ENCODE assay signal across 1 cellular context in genomic region chr6:10720229-10720959, GRCh38.
TF ChIP-seq lines count a peak whose summit lies in the region.

No MANE protein-coding gene starts in this region.

TF ChIP-seq in HepG2, 621 proteins besides CTCF, POLR2A, EP300 and RAD21 (continued from another document and continues in another):
- TF ChIP-seq ZNF513 (CRISPR knock-in tag; conservative IDR thresholded peaks at IDR 0.05) (0 out of 2 replicates have a peak, but pooled peaks have one; percentile 35), RERE (CRISPR knock-in tag; IDR thresholded peaks at IDR 0.05; ENCODE audit: low read depth) (no peak), ZNF737 (CRISPR knock-in tag; IDR thresholded peaks at IDR 0.05; ENCODE audit: borderline replicate concordance) (0 out of 2 replicates have a peak, but pooled peaks have one; percentile 49), HDAC2 (CRISPR knock-in tag; IDR thresholded peaks at IDR 0.05) (no peak; the same call in none of the 2 replicates), CENPX (CRISPR knock-in tag; IDR thresholded peaks at IDR 0.05) (no peak), ARHGAP35 (CRISPR knock-in tag; IDR thresholded peaks at IDR 0.05; ENCODE audit: borderline replicate concordance) (peak; percentile 32; the same call in 1 of the 2 replicates), SETDB1 (CRISPR knock-in tag; IDR thresholded peaks at IDR 0.05; ENCODE audit: borderline replicate concordance) (no peak), KLF6 (CRISPR knock-in tag; IDR thresholded peaks at IDR 0.05) (no peak; the same call in 1 of the 2 replicates), SIX1 (CRISPR knock-in tag; IDR thresholded peaks at IDR 0.05; ENCODE audit: borderline replicate concordance) (no peak), ZBTB42 (CRISPR knock-in tag; IDR thresholded peaks at IDR 0.05) (no peak; the same call in 1 of the 2 replicates), ZNF235 (CRISPR knock-in tag; IDR thresholded peaks at IDR 0.05; ENCODE audit: borderline replicate concordance) (peak; percentile 40; the same call in 1 of the 2 replicates), ZBTB44 (CRISPR knock-in tag; IDR thresholded peaks at IDR 0.05) (no peak), TCF12 (IDR thresholded peaks at IDR 0.05) (no peak), TCF12 (CRISPR knock-in tag; IDR thresholded peaks at IDR 0.05) (no peak), PRDM15 (CRISPR knock-in tag; IDR thresholded peaks at IDR 0.05) (peak; percentile 33; the same call in 1 of the 2 replicates), AHDC1 (CRISPR knock-in tag; IDR thresholded peaks at IDR 0.05; ENCODE audit: borderline replicate concordance) (0 out of 2 replicates have a peak, but pooled peaks have one; percentile 18), ZMAT5 (CRISPR knock-in tag; IDR thresholded peaks at IDR 0.05; ENCODE audit: borderline replicate concordance, low read depth) (no peak), HOXA7 (CRISPR knock-in tag; IDR thresholded peaks at IDR 0.05) (no peak), ZNF232 (CRISPR knock-in tag; IDR thresholded peaks at IDR 0.05; ENCODE audit: borderline replicate concordance) (0 out of 2 replicates have a peak, but pooled peaks have one; percentile 40), ZNF674 (CRISPR knock-in tag; IDR thresholded peaks at IDR 0.05; ENCODE audit: low read depth) (no peak), RFX5 (IDR thresholded peaks at IDR 0.05; ENCODE audit: low read depth, low read length) (no peak), IKZF4 (CRISPR knock-in tag; IDR thresholded peaks at IDR 0.05; ENCODE audit: borderline replicate concordance, low read depth, not compliant biosample characterization) (no peak), KDM5A (IDR thresholded peaks at IDR 0.05; ENCODE audit: borderline replicate concordance, low read length) (no peak), ZNF292 (CRISPR knock-in tag; IDR thresholded peaks at IDR 0.05; ENCODE audit: borderline replicate concordance, low read depth) (no peak), PREB (CRISPR knock-in tag; IDR thresholded peaks at IDR 0.05) (no peak), ZNF441 (CRISPR knock-in tag; IDR thresholded peaks at IDR 0.05; ENCODE audit: borderline replicate concordance) (peak; percentile 42; the same call in 1 of the 2 replicates), ZSCAN30 (CRISPR knock-in tag; IDR thresholded peaks at IDR 0.05) (no peak), NCOA1 (CRISPR knock-in tag; IDR thresholded peaks at IDR 0.05) (0 out of 2 replicates have a peak, but pooled peaks have one; percentile 60), KMT2A (CRISPR knock-in tag; IDR thresholded peaks at IDR 0.05) (no peak), ZNF839 (CRISPR knock-in tag; IDR thresholded peaks at IDR 0.05; ENCODE audit: borderline replicate concordance) (no peak), ZNF331 (CRISPR knock-in tag; IDR thresholded peaks at IDR 0.05) (no peak), MNT (IDR thresholded peaks at IDR 0.05) (no peak)
